20 cellular contexts compared by ENCODE assay signal in the genomic region with DNA sequence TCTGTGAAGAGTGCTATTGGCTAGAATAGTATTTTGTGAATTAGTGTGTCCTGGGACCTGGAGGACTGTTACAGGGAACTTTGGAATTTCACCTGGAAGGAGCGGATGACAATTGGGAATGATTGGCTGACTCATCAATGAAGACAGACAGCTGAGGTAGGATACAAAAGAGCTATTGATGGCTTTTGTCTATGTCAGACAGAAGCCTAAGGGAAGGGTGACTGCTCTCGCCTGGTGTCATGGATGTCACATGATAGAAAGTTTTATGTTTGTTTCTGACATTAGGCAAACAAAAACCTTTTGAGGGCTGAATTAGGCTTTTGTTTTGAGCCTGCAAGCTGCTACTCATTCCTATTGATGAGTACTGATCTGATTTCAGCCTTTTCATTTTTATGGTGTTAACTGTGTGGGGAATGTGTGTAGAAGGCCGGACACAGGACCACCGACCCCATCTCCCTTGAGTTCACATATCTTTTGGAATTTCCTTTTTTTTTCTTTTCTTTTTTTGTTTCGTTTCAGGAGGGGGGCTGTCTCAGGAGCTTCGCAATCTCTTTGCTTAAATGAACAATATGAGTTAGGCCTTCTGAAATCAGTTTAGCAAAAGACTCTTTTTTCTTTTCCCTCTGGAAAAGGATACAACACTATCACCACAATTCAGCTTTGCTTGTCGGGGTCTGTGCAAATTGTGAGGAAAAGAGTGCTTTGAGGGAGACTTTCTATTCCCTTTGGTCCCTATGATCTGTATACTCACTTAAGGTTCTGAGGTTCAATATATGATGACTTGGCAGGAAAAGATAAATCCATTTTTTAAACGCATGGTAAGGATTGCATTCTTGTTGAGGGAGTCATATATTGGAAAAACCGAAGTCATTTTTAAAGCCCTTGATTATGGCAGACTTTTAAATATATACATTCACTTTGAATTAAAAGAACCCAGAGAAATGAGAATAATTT.
DNase-seq lines count a peak whose midpoint lies in the region; ATAC-seq, FAIRE-seq and TF ChIP-seq lines count a peak whose summit lies in the region.
"Had no signal": no experiment of that assay in that cellular context is flagged by ENCODE, and none has a peak within 500 bp of the region (broad histone marks: within the 10 kb centered on the region; RNA-seq: fewer than 3 reads in every experiment).

No MANE protein-coding gene starts in this region.

- H3K9me3 Mint-ChIP-seq in MCF 10A (ENCODE audit: unreplicated experiment): no peaks in the 10 kb centered on the region
- H3K9me3 Mint-ChIP-seq in type B pancreatic cell: no peaks in the 10 kb centered on the region
- H3K9me3 Mint-ChIP-seq: nephron had no signal

- H3K56ac ChIP-seq in mesendoderm (ENCODE audit: low read length): no peak overlapping the region

- H3K4me3 ChIP-seq in mammary epithelial cell (replicated peaks in 1 of 3; ENCODE audit: insufficient read depth in 1 of 3, low read depth in 2 of 3, low read length in 3 of 3) (no peak overlapping the region), mesendoderm (ENCODE audit: low read length) (no peak overlapping the region), left ventricle myocardium inferior (no peak overlapping the region)
- H3K4me3 ChIP-seq: HAP-1, lower lobe of right lung, SK-N-MC, vagina had no signal

- no peak overlapping the region for H3K27ac ChIP-seq in mammary epithelial cell (ENCODE audit: insufficient read depth, low read depth, low read length)
- no peak overlapping the region for H3K27ac ChIP-seq in mesendoderm (ENCODE audit: low read depth, low read length)
- no peak overlapping the region for H3K27ac ChIP-seq in left ventricle myocardium inferior (replicated peaks)
- H3K27ac ChIP-seq: C4-2B, lower lobe of right lung, SK-N-MC, vagina had no signal

- H3K36me3 Mint-ChIP-seq in MCF 10A (ENCODE audit: insufficient read depth, unreplicated experiment) (no peaks in the 10 kb centered on the region), type B pancreatic cell (no peaks in the 10 kb centered on the region)

- CTCF ChIA-PET in mammary epithelial cell (lab: Charles Lee; ENCODE audit: low non-redundant PET): no interaction called here
- CTCF ChIA-PET in MCF 10A (lab: Yijun Ruan, JAX): no interaction called here

- H3K4me3 Mint-ChIP-seq in MCF 10A (ENCODE audit: unreplicated experiment) (no peak overlapping the region), type B pancreatic cell (peak overlapping the region; percentile 6)
- H3K4me3 Mint-ChIP-seq: nephron; stimulated activated naive CD8-positive, alpha-beta T cell treated with anti-CD3 and anti-CD28 coated beads, Interleukin-15, Interleukin-2, amounts not matched to agents 100 ng/mL and 50 ng/mL, for 24 hours had no signal

- H3K9me3 ChIP-seq in mammary epithelial cell (replicated peaks; ENCODE audit: insufficient read depth, low read length) (no peaks in the 10 kb centered on the region), left ventricle myocardium inferior (replicated peaks) (no peaks in the 10 kb centered on the region)
- H3K9me3 ChIP-seq: HAP-1, lower lobe of right lung, vagina had no signal

- H2BK5ac ChIP-seq in mesendoderm (ENCODE audit: low read length): no peak overlapping the region

- dilution Hi-C loops in mammary epithelial cell (cut with HindIII; ENCODE audit: low sequenced_read_pairs): no loop called here

- H2BK15ac ChIP-seq in mesendoderm (replicated peaks; ENCODE audit: low read depth): no peak overlapping the region

- ATAC-seq in HG03469 (IDR thresholded peaks at IDR 0.05; ENCODE audit: unreplicated experiment): no peak
- ATAC-seq: lower lobe of right lung had no signal

- H3K36me3 ChIP-seq in mammary epithelial cell (ENCODE audit: insufficient read depth, low read length) (no peaks in the 10 kb centered on the region), mesendoderm (ENCODE audit: control insufficient read depth, insufficient read depth, low read length) (no peaks in the 10 kb centered on the region), left ventricle myocardium inferior (no peaks in the 10 kb centered on the region)
- H3K36me3 ChIP-seq: HAP-1, lower lobe of right lung, vagina had no signal

- H3K27ac Mint-ChIP-seq in MCF 10A (ENCODE audit: low read depth, unreplicated experiment) (no peak overlapping the region), type B pancreatic cell (no peak overlapping the region)
- H3K27ac Mint-ChIP-seq: nephron; stimulated activated naive CD8-positive, alpha-beta T cell treated with anti-CD3 and anti-CD28 coated beads, Interleukin-15, Interleukin-2, amounts not matched to agents 100 ng/mL and 50 ng/mL, for 24 hours had no signal

- H3K79me2 ChIP-seq in mammary epithelial cell (ENCODE audit: insufficient read depth, low read length): no peaks in the 10 kb centered on the region
- H3K79me2 ChIP-seq in mesendoderm (ENCODE audit: control insufficient read depth, insufficient read depth, low read length): no peaks in the 10 kb centered on the region

- H3K4me2 ChIP-seq in mammary epithelial cell (ENCODE audit: insufficient read depth, low read depth, low read length): no peak overlapping the region
- no peak overlapping the region for H3K4me2 ChIP-seq in mesendoderm (ENCODE audit: low read length)

- POLR2A ChIA-PET in MCF 10A (lab: Yijun Ruan, JAX): interaction anchor here (0.6 kb wide), 1 partner anchor 32 kb away, joined by 4 read pairs; no protein-coding TSS in a partner anchor

- no peak overlapping the region for H2AFZ ChIP-seq in mammary epithelial cell (ENCODE audit: low read depth, low read length)

- no peak overlapping the region for H3K9ac ChIP-seq in mammary epithelial cell (ENCODE audit: insufficient read depth, low read length)
- H3K9ac ChIP-seq in mesendoderm (ENCODE audit: low read length): no peak overlapping the region

- no peak overlapping the region for H2AK5ac ChIP-seq in mesendoderm (ENCODE audit: low read length)

- H3K4me1 ChIP-seq in mammary epithelial cell (ENCODE audit: insufficient read depth, low read length): peaks cover 4% of the 10 kb centered on the region
- H3K4me1 ChIP-seq in mesendoderm (ENCODE audit: control insufficient read depth, low read depth, low read length): no peaks in the 10 kb centered on the region
- no peaks in the 10 kb centered on the region for H3K4me1 ChIP-seq in left ventricle myocardium inferior
- H3K4me1 ChIP-seq: lower lobe of right lung, vagina had no signal

- TF ChIP-seq POLR2A in GM12892 (IDR thresholded peaks at IDR 0.05; ENCODE audit: low read depth, low read length): no peak

- H3K27me3 ChIP-seq in mammary epithelial cell (ENCODE audit: insufficient read depth, low read length) (no peaks in the 10 kb centered on the region), mesendoderm (ENCODE audit: insufficient read depth, low read length, poor library complexity) (no peaks in the 10 kb centered on the region), left ventricle myocardium inferior (ENCODE audit: low read depth) (no peaks in the 10 kb centered on the region)
- H3K27me3 ChIP-seq: vagina had no signal

- H3K27me3 Mint-ChIP-seq in MCF 10A (ENCODE audit: insufficient read depth, unreplicated experiment) (no peaks in the 10 kb centered on the region), type B pancreatic cell (no peaks in the 10 kb centered on the region)
- H3K27me3 Mint-ChIP-seq: stimulated activated naive CD8-positive, alpha-beta T cell treated with anti-CD3 and anti-CD28 coated beads, Interleukin-15, Interleukin-2, amounts not matched to agents 100 ng/mL and 50 ng/mL, for 24 hours had no signal

- BruUV-seq in mammary epithelial cell (replicated peaks; lab: Mats Ljungman, UMichigan) (no TSS peak), MCF 10A (replicated peaks; lab: Mats Ljungman, UMichigan) (no TSS peak)

- DNase-seq in mammary epithelial cell (peak; percentile 44), MCF 10A (ENCODE audit: unreplicated experiment) (no peak), epidermal melanocyte (ENCODE audit: insufficient read length, low spot score) (peak; percentile 24), mesendoderm (peak; percentile 58), type B pancreatic cell (ENCODE audit: extremely low spot score, unreplicated experiment) (no peak), left ventricle myocardium inferior (no peak), GM12892 (ENCODE audit: insufficient read length) (no peak)
- DNase-seq: activated CD4-positive, alpha-beta T cell treated with anti-CD3 and anti-CD28 coated beads for 48 hours; DND-41; lower lobe of right lung; NCI-H2029 had no signal

- no peaks in the 10 kb centered on the region for H3K79me1 ChIP-seq in mesendoderm (ENCODE audit: low read length)

- no peak overlapping the region for H4K5ac ChIP-seq in mesendoderm (ENCODE audit: low read length)

- H2BK120ac ChIP-seq in mesendoderm (ENCODE audit: low read depth, low read length): no peak overlapping the region

- intact Hi-C loops in mammary epithelial cell (cut with micrococcal nuclease) (no loop called here), MCF 10A (cut with micrococcal nuclease) (no loop called here), left ventricle myocardium inferior (cut with micrococcal nuclease) (no loop called here)

- 82% methylated on average over 9 of the region's 9 CpGs for WGBS in mammary epithelial cell (ENCODE audit: low coverage, missing lambda C conversion rate)
- no CpG with 5 or more reads among the region's 9 CpGs for WGBS in mesendoderm (ENCODE audit: extremely low coverage, insufficient coverage, low lambda C conversion rate)

- in situ Hi-C loops in mammary epithelial cell (cut with MboI; ENCODE audit: low sequenced_read_pairs in 2 of 2): no loop called here

- FAIRE-seq in GM12892 (lab: Jason Lieb, UNC): no peak
- FAIRE-seq: GM19239, HTR-8/SVneo had no signal

- TF ChIP-seq CTCF in mammary epithelial cell (conservative IDR thresholded peaks at IDR 0.05 in 1 of 2, IDR thresholded peaks at IDR 0.05 in 1 of 2; ENCODE audit: extremely low read depth in 1 of 2, insufficient read depth in 1 of 2, low read depth in 1 of 2, low read length in 2 of 2) (no peak), MCF 10A (IDR thresholded peaks at IDR 0.05; ENCODE audit: unreplicated experiment) (no peak), type B pancreatic cell (conservative IDR thresholded peaks at IDR 0.05) (no peak), left ventricle myocardium inferior (IDR thresholded peaks at IDR 0.05; ENCODE audit: borderline replicate concordance) (no peak)

- H3K4me1 Mint-ChIP-seq in MCF 10A (ENCODE audit: insufficient read depth, unreplicated experiment) (no peaks in the 10 kb centered on the region), type B pancreatic cell (ENCODE audit: unreplicated experiment) (no peaks in the 10 kb centered on the region)
- H3K4me1 Mint-ChIP-seq: nephron had no signal

- no peak overlapping the region for H3K23ac ChIP-seq in mesendoderm (ENCODE audit: low read length)

- no peak overlapping the region for H3K4ac ChIP-seq in mesendoderm (ENCODE audit: low read depth, low read length)

- H3K18ac ChIP-seq in mesendoderm (ENCODE audit: low read length): no peak overlapping the region

- no peaks in the 10 kb centered on the region for H4K20me1 ChIP-seq in mammary epithelial cell (ENCODE audit: insufficient read depth, low read length)

- H4K8ac ChIP-seq in mesendoderm (ENCODE audit: low read depth, low read length): no peak overlapping the region

Comparison
In these comparisons a context has a peak if more than half of its experiments do, and no peak if none do; other contexts are left out.
1. DNase-seq: peak in mammary epithelial cell (single experiment), epidermal melanocyte (single experiment) and mesendoderm (single experiment); none in MCF 10A (single experiment), type B pancreatic cell (single experiment), left ventricle myocardium inferior (single experiment) and GM12892 (single experiment).